ENCODE assay signal across 10 cellular contexts in the genomic region with DNA sequence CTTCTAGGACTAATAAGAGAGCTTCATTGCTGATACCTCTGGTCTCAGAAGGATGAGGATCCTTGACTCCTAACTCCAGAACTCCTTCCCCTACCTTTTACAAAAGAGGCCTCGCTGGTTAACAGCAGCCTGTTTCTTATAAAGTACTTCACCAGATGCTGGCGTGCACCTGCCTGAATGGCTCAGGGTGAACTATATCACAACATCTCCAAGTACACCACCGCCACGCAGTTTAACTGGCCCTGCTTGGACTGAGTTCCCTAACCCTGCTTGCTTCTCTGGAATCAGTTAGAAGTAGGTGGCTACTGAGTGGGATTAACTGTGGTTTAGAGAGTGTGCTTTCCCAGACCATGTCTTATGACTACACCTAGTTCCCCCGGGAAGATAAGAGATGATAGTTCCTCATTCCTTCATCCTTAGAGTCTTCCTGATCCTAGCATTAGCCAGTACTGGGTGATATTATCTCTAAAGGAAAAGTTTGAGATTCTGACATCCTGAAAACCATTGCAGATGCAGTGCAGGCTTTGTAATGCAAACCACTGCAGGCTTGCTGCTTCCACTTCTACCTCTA. TPM values are rescaled to one million over a fixed set of nuclear protein-coding genes. Genes with fewer than 3 reads are reported as not detected.
DNase-seq lines count a peak whose midpoint lies in the region; ATAC-seq and TF ChIP-seq lines count a peak whose summit lies in the region.
"Had no signal": no experiment of that assay in that cellular context is flagged by ENCODE, and none has a peak within 500 bp of the region (broad histone marks: within the 10 kb centered on the region; RNA-seq: fewer than 3 reads in every experiment).

No MANE protein-coding gene starts in this region.

- H3K9me3 Mint-ChIP-seq in activated T-cell treated with anti-CD3 and anti-CD28 coated beads, Interleukin-2, amount 50 U/mL, for 24 hours: no peaks in the 10 kb centered on the region
- no peaks in the 10 kb centered on the region for H3K9me3 Mint-ChIP-seq in MCF 10A (ENCODE audit: unreplicated experiment)

- H3K36me3 Mint-ChIP-seq in activated T-cell treated with anti-CD3 and anti-CD28 coated beads, Interleukin-2, amount 50 U/mL, for 24 hours (ENCODE audit: low read depth): peaks cover 19% of the 10 kb centered on the region
- peaks cover 7% of the 10 kb centered on the region for H3K36me3 Mint-ChIP-seq in MCF 10A (ENCODE audit: insufficient read depth, unreplicated experiment)

- no peaks in the 10 kb centered on the region for H3K27me3 ChIP-seq in lower lobe of right lung (ENCODE audit: low read depth)
- no peaks in the 10 kb centered on the region for H3K27me3 ChIP-seq in testis
- no peaks in the 10 kb centered on the region for H3K27me3 ChIP-seq in prostate gland (replicated peaks; ENCODE audit: insufficient read depth)
- H3K27me3 ChIP-seq: adrenal gland had no signal

- TF ChIP-seq POLR2A in testis (IDR thresholded peaks at IDR 0.05) (no peak), prostate gland (IDR thresholded peaks at IDR 0.05) (no peak)

- peaks cover 66% of the 10 kb centered on the region for H3K4me1 ChIP-seq in lower lobe of right lung
- H3K4me1 ChIP-seq in testis: peaks cover 59% of the 10 kb centered on the region
- H3K4me1 ChIP-seq in prostate gland (replicated peaks): peaks cover 28% of the 10 kb centered on the region

- TF ChIP-seq CTCF in MCF 10A (IDR thresholded peaks at IDR 0.05; ENCODE audit: unreplicated experiment) (no peak), lower lobe of right lung (IDR thresholded peaks at IDR 0.05) (no peak), testis (IDR thresholded peaks at IDR 0.05) (no peak), prostate gland (IDR thresholded peaks at IDR 0.05) (no peak)

- POLR2A ChIA-PET in MCF 10A (lab: Yijun Ruan, JAX): interaction anchor here (0.6 to 1.0 kb wide), 3 partner anchors 43 to 102 kb away, joined by 3 read pairs; no protein-coding TSS in a partner anchor

- BruUV-seq in MCF 10A (replicated peaks; lab: Mats Ljungman, UMichigan): no TSS peak

- H3K27ac ChIP-seq in lower lobe of right lung (peak overlapping the region; percentile 27), testis (peak overlapping the region; percentile 97), prostate gland (no peak overlapping the region)

- H3K36me3 ChIP-seq in lower lobe of right lung (peaks cover 15% of the 10 kb centered on the region), testis (ENCODE audit: low read depth, missing control alignments) (no peaks in the 10 kb centered on the region), prostate gland (no peaks in the 10 kb centered on the region)

- no peak for ATAC-seq in lower lobe of right lung
- no peak for ATAC-seq in GM18868 (IDR thresholded peaks at IDR 0.05; ENCODE audit: unreplicated experiment)
- ATAC-seq in HG03135 (IDR thresholded peaks at IDR 0.05; ENCODE audit: unreplicated experiment): no peak

- no peaks in the 10 kb centered on the region for H3K27me3 Mint-ChIP-seq in activated T-cell treated with anti-CD3 and anti-CD28 coated beads, Interleukin-2, amount 50 U/mL, for 24 hours
- no peaks in the 10 kb centered on the region for H3K27me3 Mint-ChIP-seq in MCF 10A (ENCODE audit: insufficient read depth, unreplicated experiment)

- H3K9me3 ChIP-seq in lower lobe of right lung (no peaks in the 10 kb centered on the region), testis (no peaks in the 10 kb centered on the region), prostate gland (no peaks in the 10 kb centered on the region)
- H3K9me3 ChIP-seq: adrenal gland had no signal

- H3K27ac Mint-ChIP-seq in activated T-cell treated with anti-CD3 and anti-CD28 coated beads, Interleukin-2, amount 50 U/mL, for 24 hours: peak overlapping the region; percentile 16
- peak overlapping the region; percentile 89 for H3K27ac Mint-ChIP-seq in MCF 10A (ENCODE audit: low read depth, unreplicated experiment)

- peak overlapping the region; percentile 86 for H3K4me3 Mint-ChIP-seq in activated T-cell treated with anti-CD3 and anti-CD28 coated beads, Interleukin-2, amount 50 U/mL, for 24 hours
- H3K4me3 Mint-ChIP-seq in MCF 10A (ENCODE audit: unreplicated experiment): peak overlapping the region; percentile 78

- H3K4me1 Mint-ChIP-seq in activated T-cell treated with anti-CD3 and anti-CD28 coated beads, Interleukin-2, amount 50 U/mL, for 24 hours (ENCODE audit: low read depth): peaks cover 71% of the 10 kb centered on the region
- H3K4me1 Mint-ChIP-seq in MCF 10A (ENCODE audit: insufficient read depth, unreplicated experiment): peaks cover 54% of the 10 kb centered on the region

- WGBS in testis, 2 donors: 53 to 64% methylated on average over 5 of the region's 5 CpGs
- 39% methylated on average over 5 of the region's 5 CpGs for WGBS in prostate gland

- intact Hi-C loops in MCF 10A (cut with micrococcal nuclease) (no loop called here), lower lobe of right lung (cut with DNase I) (no loop called here), testis (cut with DNase I; ENCODE audit: low total_unique reads) (no loop called here), prostate gland (cut with DNase I) (no loop called here)

- H3K4me3 ChIP-seq in lower lobe of right lung (peak overlapping the region; percentile 97), testis (no peak overlapping the region), prostate gland (no peak overlapping the region)

- DNase-seq in activated T-cell treated with anti-CD3 and anti-CD28 coated beads, Interleukin-2, amount 50 U/mL, for 24 hours: no peak
- no peak for DNase-seq in activated T-cell treated with anti-CD3 and anti-CD28 coated beads for 4 hours
- no peak for DNase-seq in MCF 10A (ENCODE audit: unreplicated experiment)
- DNase-seq in lower lobe of right lung: no peak
- no peak for DNase-seq in testis
- no peak for DNase-seq in prostate gland (ENCODE audit: low spot score)
- DNase-seq: adrenal gland had no signal

- CTCF ChIA-PET in MCF 10A (lab: Yijun Ruan, JAX): interaction anchor here (0.5 to 2.9 kb wide), 4 partner anchors 10 to 355 kb away, joined by 3 to 17 read pairs (median 6); no protein-coding TSS in a partner anchor

RNA-seq across cellular contexts. Expression of a gene that starts 3.0 kb away (rescaled TPM):
- total RNA-seq in MCF 10A (2022): 19.7 and 21.1 TPM in 2 replicates
- total RNA-seq in lower lobe of right lung: 19.8 TPM
- total RNA-seq in testis: 10 to 100 TPM; 25.3 to 29.1 TPM
- polyA plus RNA-seq in testis (ENCODE audit: insufficient read depth, low read depth, low replicate concordance): 13.5 TPM
- total RNA-seq in prostate gland: 10 to 100 TPM; 15.4 to 27.8 TPM

RNA-seq across cellular contexts. Expression of a gene that starts 30.6 kb away (rescaled TPM):
- total RNA-seq in MCF 10A (2022) (not detected in 2 replicates), lower lobe of right lung (62.1 TPM), testis (1 to 10 TPM; 1.9 to 2.8 TPM), prostate gland (1 to 10 TPM; 1.5 to 3.4 TPM)
- polyA plus RNA-seq in testis (ENCODE audit: insufficient read depth, low read depth, low replicate concordance): 9.5 TPM
- total RNA-seq: osteocyte had no signal

RNA-seq across cellular contexts. Expression of a gene that starts 46.5 kb away (rescaled TPM):
- total RNA-seq in MCF 10A (2022) (53.7 and 59.3 TPM in 2 replicates), lower lobe of right lung (40.1 TPM), testis (10 to 100 TPM; 58.9 to 70.0 TPM), prostate gland (10 to 100 TPM; 52.0 to 60.2 TPM)
- 34.8 TPM for polyA plus RNA-seq in testis (ENCODE audit: insufficient read depth, low read depth, low replicate concordance)

Comparison
In these comparisons a context has a peak if more than half of its experiments do, and no peak if none do; other contexts are left out.
1. H3K27ac ChIP-seq: peak in lower lobe of right lung (single experiment) and testis (2 of 2); none in prostate gland (0 of 2).
2. RNA of a gene that starts 30.6 kb away (total RNA-seq): 62.1 TPM in lower lobe of right lung (single experiment); 1.5 to 3.4 TPM in prostate gland, 1.9 to 2.8 TPM in testis and not detected in MCF 10A; every median in the first group is over 10 times any median in the second.